Comparison of ENCODE assay signal across 20 cellular contexts in genomic region chr6:168190646-168191443, GRCh38.
DNase-seq lines count a peak whose midpoint lies in the region; ATAC-seq, FAIRE-seq and TF ChIP-seq lines count a peak whose summit lies in the region.
"Had no signal": no experiment of that assay in that cellular context is flagged by ENCODE, and none has a peak within 500 bp of the region (broad histone marks: within the 10 kb centered on the region; RNA-seq: fewer than 3 reads in every experiment).

No MANE protein-coding gene starts in this region.

- peaks cover 14% of the 10 kb centered on the region for H3K9me3 Mint-ChIP-seq in endodermal cell

- H3K27me3 ChIP-seq in A673 (replicated peaks; ENCODE audit: insufficient read depth, low read depth, low read length, poor library complexity) (no peaks in the 10 kb centered on the region), H7 (ENCODE audit: control insufficient read depth, insufficient read depth, low read length) (no peaks in the 10 kb centered on the region; the same call in 1 of the 2 replicates), endodermal cell (ENCODE audit: control insufficient read depth, insufficient read depth, low read length, poor library complexity, severe bottlenecking) (no peaks in the 10 kb centered on the region)

- no peak overlapping the region for H3K4me3 ChIP-seq in A673 (ENCODE audit: low read depth, low read length, poor library complexity, severe bottlenecking)
- H3K4me3 ChIP-seq in H7 (ENCODE audit: insufficient read depth, low read depth, low read length): no peak overlapping the region
- H3K4me3 ChIP-seq in endodermal cell (ENCODE audit: low read length): no peak overlapping the region
- H3K4me3 ChIP-seq: SJCRH30 had no signal

- WGBS in endodermal cell (ENCODE audit: insufficient coverage in 1 of 2, insufficient read length in 1 of 2), 2 experiments: 93% methylated on average over 19 to 22 of the region's 22 CpGs

- CTCF ChIA-PET in A673 (lab: Charles Lee): no interaction called here

- peaks cover 5% of the 10 kb centered on the region for H3K9me3 ChIP-seq in A673 (ENCODE audit: low read depth, low read length, poor library complexity, severe bottlenecking)
- H3K9me3 ChIP-seq in endodermal cell (ENCODE audit: control insufficient read depth, low read length): no peaks in the 10 kb centered on the region
- H3K9me3 ChIP-seq: Caco-2, SJCRH30 had no signal

- BruUV-seq in A673 (replicated peaks; lab: Mats Ljungman, UMichigan): no TSS peak

- no peak for FAIRE-seq in D721Med (lab: Jason Lieb, UNC)

- peak overlapping the region; percentile 62 for H3K27ac ChIP-seq in A673 (ENCODE audit: low read depth, low read length, poor library complexity, severe bottlenecking)
- no peak overlapping the region for H3K27ac ChIP-seq in endodermal cell (ENCODE audit: low read depth, low read length)
- H3K27ac ChIP-seq: RWPE1, SJCRH30 had no signal

- POLR2A ChIA-PET in A673 (lab: Charles Lee; ENCODE audit: low non-redundant PET): no interaction called here

- H3K27ac Mint-ChIP-seq in endodermal cell: no peak overlapping the region

- peaks cover 28% of the 10 kb centered on the region for H3K4me1 ChIP-seq in A673 (ENCODE audit: insufficient read depth, low read length, poor library complexity, severe bottlenecking)
- no peaks in the 10 kb centered on the region for H3K4me1 ChIP-seq in endodermal cell (ENCODE audit: control insufficient read depth, insufficient read depth, low read length)
- H3K4me1 ChIP-seq: Caco-2 had no signal

- intact Hi-C loops in A673 (cut with micrococcal nuclease; ENCODE audit: unreplicated experiment): no loop called here
- intact Hi-C loops in sciatic nerve (cut with DNase I): no loop called here

- peaks cover 4% of the 10 kb centered on the region for H3K36me3 Mint-ChIP-seq in endodermal cell (ENCODE audit: low read depth)
- H3K36me3 Mint-ChIP-seq: CD4-positive, CD25-positive, alpha-beta regulatory T cell had no signal

- DNase-seq in A673 (ENCODE audit: low spot score): no peak
- peak; percentile 35 for DNase-seq in H7
- DNase-seq in endodermal cell: peak; percentile 23
- DNase-seq in sciatic nerve (ENCODE audit: low spot score): peak; percentile 47
- no peak for DNase-seq in germinal center (ENCODE audit: low spot score)
- DNase-seq in D721Med (ENCODE audit: insufficient read length, low spot score): no peak
- DNase-seq: ACHN; AML-193; CD4-positive, CD25-positive, alpha-beta regulatory T cell; KG1; NCI-H1436; NCI-H2029 treated with DMSO at 0.1 percent for 48 hours; NCI-H2171 treated with DMSO at 0.1 percent for 48 hours; NCI-H446 treated with DMSO at 0.1 percent for 48 hours; NK-92 treated with Interleukin-12 subunit alpha and Interleukin-12 subunit beta, amount 100 ng/mL, for 24 hours; OCI-M1; SJCRH30 had no signal

- no peak overlapping the region for H3K4me3 Mint-ChIP-seq in endodermal cell
- H3K4me3 Mint-ChIP-seq: CD4-positive, CD25-positive, alpha-beta regulatory T cell had no signal

- H3K27me3 Mint-ChIP-seq in endodermal cell (ENCODE audit: insufficient read depth): peaks cover 11% of the 10 kb centered on the region
- H3K27me3 Mint-ChIP-seq: CD4-positive, CD25-positive, alpha-beta regulatory T cell had no signal

- no peak overlapping the region for H3K9ac ChIP-seq in endodermal cell (ENCODE audit: extremely low read depth, low read length, poor library complexity, severe bottlenecking)

- ATAC-seq in sciatic nerve: no peak
- no peak for ATAC-seq in GM19395 (IDR thresholded peaks at IDR 0.05; ENCODE audit: unreplicated experiment)

- peaks cover 8% of the 10 kb centered on the region for H3K4me1 Mint-ChIP-seq in endodermal cell
- H3K4me1 Mint-ChIP-seq: CD4-positive, CD25-positive, alpha-beta regulatory T cell had no signal

- TF ChIP-seq CTCF in A673 (conservative IDR thresholded peaks at IDR 0.05; ENCODE audit: low read depth, low read length) (no peak), endodermal cell (conservative IDR thresholded peaks at IDR 0.05) (no peak), D721Med (IDR thresholded peaks at IDR 0.05; ENCODE audit: insufficient read depth, missing control alignments) (no peak)

- H3K36me3 ChIP-seq in A673 (ENCODE audit: insufficient read depth, low read length, poor library complexity, severe bottlenecking) (no peaks in the 10 kb centered on the region), H7 (replicated peaks; ENCODE audit: control insufficient read depth, insufficient read depth, low read length) (no peaks in the 10 kb centered on the region), endodermal cell (ENCODE audit: control insufficient read depth, insufficient read depth, low read length) (no peaks in the 10 kb centered on the region)
- H3K36me3 ChIP-seq: SJCRH30 had no signal

Comparison
In these comparisons a context has a peak if more than half of its experiments do, and no peak if none do; other contexts are left out.
1. DNase-seq: peak in H7 (single experiment), endodermal cell (single experiment) and sciatic nerve (single experiment); none in A673 (single experiment), germinal center (single experiment) and D721Med (single experiment).